23 cellular contexts compared by ENCODE assay signal in the genomic region with DNA sequence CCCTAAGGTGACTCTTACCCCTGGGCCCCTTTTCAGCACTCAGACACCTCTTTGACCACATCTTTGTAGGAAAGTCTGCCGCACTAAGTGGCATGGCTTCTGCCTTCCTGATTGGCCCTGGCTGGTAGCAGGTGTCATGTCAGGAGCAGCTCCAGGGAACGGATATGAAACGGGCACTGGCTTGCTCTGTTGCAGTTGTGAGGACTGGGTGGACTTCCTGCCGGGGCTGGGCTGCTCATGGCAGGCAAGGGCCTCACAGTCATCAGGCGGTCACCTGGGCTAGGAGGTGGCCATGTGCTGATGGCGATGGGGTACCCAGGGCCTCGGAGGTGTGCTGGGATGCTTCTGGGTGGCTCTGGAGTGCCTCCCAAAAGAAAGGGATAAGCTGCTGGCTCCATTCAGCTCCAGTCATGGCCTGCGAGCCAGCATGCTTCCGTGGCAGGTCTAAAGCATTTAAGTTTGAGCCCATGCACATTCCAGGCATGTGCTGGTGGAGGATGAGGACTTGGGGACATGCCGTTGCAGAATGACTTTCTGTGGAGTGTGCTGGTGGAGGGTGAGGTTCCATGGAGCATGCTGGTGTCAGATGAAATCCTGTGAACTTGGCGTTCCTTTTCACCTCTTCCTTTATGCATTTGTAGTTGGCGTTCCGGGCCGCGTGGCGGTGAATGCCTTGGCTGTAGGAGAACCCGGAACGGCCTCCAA.
DNase-seq lines count a peak whose midpoint lies in the region; ATAC-seq, FAIRE-seq and TF ChIP-seq lines count a peak whose summit lies in the region.
"Had no signal": no experiment of that assay in that cellular context is flagged by ENCODE, and none has a peak within 500 bp of the region (broad histone marks: within the 10 kb centered on the region; RNA-seq: fewer than 3 reads in every experiment).

No MANE protein-coding gene starts in this region.

- peaks cover 52% of the 10 kb centered on the region for H3K36me3 Mint-ChIP-seq in endothelial cell (ENCODE audit: low read depth, unreplicated experiment)

- no peak overlapping the region for H3K23ac ChIP-seq in trophoblast cell (ENCODE audit: low read length)

- H2BK5ac ChIP-seq in trophoblast cell (ENCODE audit: low read depth, low read length, poor library complexity) = no peak overlapping the region

- H3K9me3 Mint-ChIP-seq in endothelial cell (ENCODE audit: unreplicated experiment) = no peaks in the 10 kb centered on the region
- H3K9me3 Mint-ChIP-seq: CD4-positive, alpha-beta memory T cell; HFFc6 had no signal

- H4K8ac ChIP-seq in trophoblast cell (ENCODE audit: low read depth, low read length) = no peak overlapping the region

- H3K4ac ChIP-seq in trophoblast cell (ENCODE audit: low read depth, low read length) = no peak overlapping the region

- no peak overlapping the region for H3K18ac ChIP-seq in trophoblast cell (ENCODE audit: low read length)

- TF ChIP-seq CTCF in endothelial cell (IDR thresholded peaks at IDR 0.05; ENCODE audit: unreplicated experiment) = no peak
- TF ChIP-seq CTCF in upper lobe of right lung (IDR thresholded peaks at IDR 0.05) = no peak

- H2BK120ac ChIP-seq in trophoblast cell (ENCODE audit: insufficient read depth, low read length, poor library complexity) = no peak overlapping the region

- H2AFZ ChIP-seq in trophoblast cell (ENCODE audit: insufficient read depth, low read length, poor library complexity) = no peak overlapping the region

- peak overlapping the region; percentile 22 for H3K27ac Mint-ChIP-seq in endothelial cell (ENCODE audit: unreplicated experiment)
- H3K27ac Mint-ChIP-seq: HFFc6 had no signal

- H3K4me1 Mint-ChIP-seq in endothelial cell (ENCODE audit: unreplicated experiment) = peaks cover 19% of the 10 kb centered on the region
- H3K4me1 Mint-ChIP-seq: CD4-positive, alpha-beta memory T cell had no signal

- H2BK12ac ChIP-seq in trophoblast cell (ENCODE audit: low read length) = no peak overlapping the region

- H3K27ac ChIP-seq in trophoblast cell (ENCODE audit: low read depth, low read length) (no peak overlapping the region), upper lobe of right lung (no peak overlapping the region)
- H3K27ac ChIP-seq: A549 had no signal

- no peak overlapping the region for H3K4me3 Mint-ChIP-seq in endothelial cell (ENCODE audit: unreplicated experiment)
- H3K4me3 Mint-ChIP-seq: CD4-positive, alpha-beta memory T cell; HFFc6 had no signal

- H3K79me2 ChIP-seq in trophoblast cell (ENCODE audit: control insufficient read depth, insufficient read depth, low read length, poor library complexity) = peaks cover 2% of the 10 kb centered on the region

- no peak overlapping the region for H3K9ac ChIP-seq in trophoblast cell (ENCODE audit: low read length)

- H4K12ac ChIP-seq in trophoblast cell (ENCODE audit: low read depth, low read length) = no peak overlapping the region

- WGBS in trophoblast cell (ENCODE audit: extremely low coverage, insufficient coverage, insufficient read length) = no CpG with 5 or more reads among the region's 18 CpGs

- FAIRE-seq in frontal cortex (lab: Jason Lieb, UNC) = no peak
- FAIRE-seq: A549, GM12891, GM18507, H54 had no signal

- H3K4me2 ChIP-seq in trophoblast cell (ENCODE audit: low read length) = no peak overlapping the region
- H3K4me2 ChIP-seq: A549 had no signal

- no peaks in the 10 kb centered on the region for H3K4me1 ChIP-seq in trophoblast cell (ENCODE audit: control insufficient read depth in 1 of 2, insufficient read depth in 2 of 2, low read length in 2 of 2)
- no peaks in the 10 kb centered on the region for H3K4me1 ChIP-seq in upper lobe of right lung
- H3K4me1 ChIP-seq: HAP-1 had no signal

- H3K27me3 ChIP-seq in trophoblast cell (ENCODE audit: insufficient read depth, low read length) (no peaks in the 10 kb centered on the region), upper lobe of right lung (no peaks in the 10 kb centered on the region)

- no peak for ATAC-seq in upper lobe of right lung
- ATAC-seq: A549 had no signal

- no peak overlapping the region for H3K14ac ChIP-seq in trophoblast cell (ENCODE audit: low read length)

- H3K27me3 Mint-ChIP-seq in endothelial cell (ENCODE audit: unreplicated experiment) = peaks cover 5% of the 10 kb centered on the region
- H3K27me3 Mint-ChIP-seq: CD4-positive, alpha-beta memory T cell had no signal

- DNase-seq in endothelial cell (ENCODE audit: low spot score) (no peak), myocyte (ENCODE audit: low read depth) (peak; percentile 57), trophoblast cell (peak; percentile 38 to 79), upper lobe of right lung (peak; percentile 55), NCI-H2171 (lab: John Stamatoyannopoulos, UW) (no peak), hepatic stellate cell (ENCODE audit: low spot score) (no peak), frontal cortex (ENCODE audit: low spot score in 2 of 2) (no peak)
- DNase-seq: 8988T; ACHN; C1 segment of cervical spinal cord; Calu3; CD4-positive, alpha-beta memory T cell; COR-L47; DMS53; DMS79 treated with DMSO at 0.1 percent for 48 hours; GF-D8; GOT3; HFFc6 had no signal

- H3K36me3 ChIP-seq in trophoblast cell (ENCODE audit: control insufficient read depth in 1 of 2, insufficient read depth in 2 of 2, low read length in 2 of 2) (peaks cover 57 to 76% of the 10 kb centered on the region in 2 experiments), upper lobe of right lung (peaks cover 99% of the 10 kb centered on the region)

- H3K4me3 ChIP-seq in trophoblast cell (ENCODE audit: low read depth, low read length) = no peak overlapping the region
- H3K4me3 ChIP-seq in upper lobe of right lung = no peak overlapping the region
- H3K4me3 ChIP-seq: A549, HAP-1 had no signal

- H4K91ac ChIP-seq in trophoblast cell (ENCODE audit: low read depth, low read length) = no peak overlapping the region

- intact Hi-C loops in upper lobe of right lung (cut with DNase I) = no loop called here

- H3K9me3 ChIP-seq in trophoblast cell (ENCODE audit: insufficient read depth, low read depth, low read length) (peaks cover 2% of the 10 kb centered on the region), upper lobe of right lung (no peaks in the 10 kb centered on the region)
- H3K9me3 ChIP-seq: A549, HAP-1 had no signal

- no peaks in the 10 kb centered on the region for H3K79me1 ChIP-seq in trophoblast cell (ENCODE audit: low read length)

- H2AK5ac ChIP-seq in trophoblast cell (ENCODE audit: low read length) = no peak overlapping the region

Comparison
In these comparisons a context has a peak if more than half of its experiments do, and no peak if none do; other contexts are left out.
1. DNase-seq: peak in myocyte (single experiment), trophoblast cell (2 of 2) and upper lobe of right lung (single experiment); none in endothelial cell (single experiment), NCI-H2171 (single experiment), hepatic stellate cell (single experiment) and frontal cortex (0 of 2).